ENCODE assay signal across 19 cellular contexts in the genomic region with DNA sequence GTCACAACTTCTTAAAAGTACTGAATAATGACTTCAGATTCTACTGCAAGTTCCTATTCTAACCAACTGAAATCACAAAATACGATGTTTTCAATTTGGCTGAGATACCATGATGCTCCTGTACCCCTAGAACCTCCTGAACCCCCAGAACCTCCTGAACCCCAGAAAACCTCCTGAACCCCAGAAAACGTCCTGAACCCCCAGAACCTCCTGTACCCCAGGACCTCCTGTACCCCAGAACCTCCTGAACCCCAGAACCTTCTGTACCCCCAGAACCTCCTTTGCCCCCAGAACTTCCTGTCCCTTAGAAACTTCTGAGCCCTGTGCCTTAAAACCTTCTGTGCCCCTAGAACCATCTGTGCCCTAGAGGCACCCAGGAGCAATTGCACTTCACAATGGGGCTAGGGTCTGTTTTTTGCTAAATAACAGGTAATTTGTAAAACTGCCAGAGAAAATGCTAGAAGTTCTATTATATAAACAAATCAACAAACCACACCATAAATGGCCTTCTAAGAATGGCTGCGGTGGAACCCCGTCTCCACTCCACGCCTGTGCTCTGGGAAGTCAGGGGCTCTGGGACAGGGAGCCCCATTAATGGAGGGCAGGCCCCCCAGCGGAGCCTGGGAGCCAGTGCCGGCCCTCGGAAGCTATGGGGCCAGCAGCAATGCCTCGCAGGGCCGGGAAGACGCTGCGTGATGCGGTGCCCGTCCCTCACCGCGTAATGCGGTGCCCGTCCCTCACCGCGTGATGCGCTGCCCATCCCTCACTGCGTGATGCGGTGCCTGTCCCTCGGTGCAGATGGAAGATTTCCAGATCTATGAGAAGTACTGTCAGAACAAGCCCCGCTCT. TPM values are rescaled to one million over a fixed set of nuclear protein-coding genes. Genes with fewer than 3 reads are reported as not detected.
A peak's percentile ranks its signal among the peaks of the same experiment; 100 is the strongest.
DNase-seq lines count a peak whose midpoint lies in the region; ATAC-seq, FAIRE-seq and TF ChIP-seq lines count a peak whose summit lies in the region.
"Had no signal": no experiment of that assay in that cellular context is flagged by ENCODE, and none has a peak within 500 bp of the region (broad histone marks: within the 10 kb centered on the region; RNA-seq: fewer than 3 reads in every experiment).

No MANE protein-coding gene starts in this region.

- DNase-seq in HepG2 (ENCODE audit: low spot score) (no peak), right lobe of liver (no peak), iPS-NIHi11 (ENCODE audit: low spot score) (peak; percentile 62), urothelium cell line (ENCODE audit: low spot score) (no peak), adrenal gland (no peak)
- DNase-seq: activated CD4-positive, alpha-beta T cell treated with anti-CD3 and anti-CD28 coated beads, Interleukin-2, amount 50 U/mL, for 4 hours; activated naive CD8-positive, alpha-beta T cell treated with anti-CD3 and anti-CD28 coated beads, Interleukin-2, amount 10 ng/mL, durations not matched to agents 7 days and 5 days; activated T-cell treated with anti-CD3 and anti-CD28 coated beads, Interleukin-2, amount 50 U/mL, for 4 hours; kidney glomerular epithelial cell; NCI-H1694 treated with DMSO at 0.1 percent for 48 hours; NCI-H510A treated with DMSO at 0.1 percent for 48 hours; ovary; stimulated activated naive CD8-positive, alpha-beta T cell treated with anti-CD3 and anti-CD28 coated beads, Interleukin-15, Interleukin-2, amounts not matched to agents 100 U/mL and 50 U/mL, for 24 hours had no signal

- H3K36me3 ChIP-seq in HepG2 (replicated peaks in 1 of 2; ENCODE audit: control insufficient read depth in 1 of 2, insufficient read depth in 2 of 2, low read length in 2 of 2) (peaks cover 7 to 22% of the 10 kb centered on the region in 2 experiments; a peak in 4 of 5 replicates), right lobe of liver (peaks cover 0 to 7% (median 0%) of the 10 kb centered on the region in 4 donors), adrenal gland (replicated peaks in 1 of 2) (no peaks in the 10 kb centered on the region)
- H3K36me3 ChIP-seq: ovary had no signal

- FAIRE-seq in HepG2 (lab: Jason Lieb, UNC) (no peak), urothelium cell line (lab: Jason Lieb, UNC) (peak; percentile 37)
- FAIRE-seq: colon had no signal

- H3K27ac ChIP-seq in HepG2 (ENCODE audit: extremely low read length, insufficient read depth, low read length), result no peak overlapping the region
- no peak overlapping the region for H3K27ac ChIP-seq in right lobe of liver
- no peak overlapping the region for H3K27ac ChIP-seq in adrenal gland
- H3K27ac ChIP-seq: ovary, SK-N-MC had no signal

- 94% methylated on average over 8 of the region's 25 CpGs for WGBS in HepG2 (ENCODE audit: low lambda C conversion rate)
- WGBS in right lobe of liver (ENCODE audit: insufficient coverage, low coverage, low lambda C conversion rate, missing lambda C conversion rate), result 80% methylated on average over 5 of the region's 25 CpGs
- WGBS in adrenal gland, 4 donors, result 87 to 95% (median 91%) methylated on average over 10 to 25 of the region's 25 CpGs

- POLR2A ChIA-PET in HepG2 (lab: Yijun Ruan, JAX), result no interaction called here

- H3K4me3 ChIP-seq in HepG2 (replicated peaks in 1 of 3; ENCODE audit: insufficient read depth in 1 of 3, low read depth in 2 of 3, low read length in 3 of 3), result no peak overlapping the region
- no peak overlapping the region for H3K4me3 ChIP-seq in right lobe of liver
- H3K4me3 ChIP-seq in adrenal gland, result no peak overlapping the region
- H3K4me3 ChIP-seq: mucosa of descending colon, ovary, SK-N-MC had no signal

- no peak for TF ChIP-seq RAD21 in HepG2 (CRISPR knock-in tag; IDR thresholded peaks at IDR 0.05)

- H3K4me1 Mint-ChIP-seq in brain, result peaks cover 11% of the 10 kb centered on the region
- H3K4me1 Mint-ChIP-seq: activated naive CD8-positive, alpha-beta T cell treated with anti-CD3 and anti-CD28 coated beads, Interleukin-2, amount 10 ng/mL, durations not matched to agents 7 days and 5 days had no signal

- peak overlapping the region in 4 of 5 experiments; percentile 60 to 93 (median 80) for H3K27ac Mint-ChIP-seq in brain
- H3K27ac Mint-ChIP-seq: activated naive CD8-positive, alpha-beta T cell treated with anti-CD3 and anti-CD28 coated beads, Interleukin-2, amount 10 ng/mL, durations not matched to agents 7 days and 5 days had no signal

- TF ChIP-seq EP300 in HepG2 (IDR thresholded peaks at IDR 0.05; ENCODE audit: low read depth in 2 of 2, low read length in 2 of 2) (no peak), HepG2 (CRISPR knock-in tag; IDR thresholded peaks at IDR 0.05; ENCODE audit: borderline replicate concordance) (no peak)

- BruUV-seq in HepG2 (replicated peaks; lab: Mats Ljungman, UMichigan), result no TSS peak

- in situ Hi-C loops in HepG2 (cut with HindIII; ENCODE audit: extremely low pct_ligation_motif_present, low pct_unique_long_range_greater_than_20kb), result no loop called here

- H3K27me3 ChIP-seq in HepG2 (ENCODE audit: control insufficient read depth in 1 of 2, insufficient read depth in 2 of 2, low read length in 2 of 2) (no peaks in the 10 kb centered on the region), right lobe of liver (no peaks in the 10 kb centered on the region), adrenal gland (no peaks in the 10 kb centered on the region)
- H3K27me3 ChIP-seq: ovary had no signal

- H3K36me3 Mint-ChIP-seq in brain, result peaks cover 39% of the 10 kb centered on the region
- H3K36me3 Mint-ChIP-seq: activated naive CD8-positive, alpha-beta T cell treated with anti-CD3 and anti-CD28 coated beads, Interleukin-2, amount 10 ng/mL, durations not matched to agents 7 days and 5 days had no signal

- H3K9me3 ChIP-seq in HepG2 (ENCODE audit: low read length) (no peaks in the 10 kb centered on the region), right lobe of liver (no peaks in the 10 kb centered on the region), adrenal gland (replicated peaks in 1 of 3) (no peaks in the 10 kb centered on the region)
- H3K9me3 ChIP-seq: mucosa of descending colon, ovary had no signal

- TF ChIP-seq POLR2A in HepG2 (IDR thresholded peaks at IDR 0.05; ENCODE audit: insufficient read depth in 1 of 2, low read depth in 2 of 2, low read length in 2 of 2) (no peak), right lobe of liver (IDR thresholded peaks at IDR 0.05) (no peak), adrenal gland (IDR thresholded peaks at IDR 0.05) (no peak)

- H3K27me3 Mint-ChIP-seq in brain, result no peaks in the 10 kb centered on the region
- H3K27me3 Mint-ChIP-seq: activated naive CD8-positive, alpha-beta T cell treated with anti-CD3 and anti-CD28 coated beads, Interleukin-2, amount 10 ng/mL, durations not matched to agents 7 days and 5 days had no signal

- CTCF ChIA-PET in HepG2 (lab: Yijun Ruan, JAX; ENCODE audit: low intra/inter-chr PET ratio, low total read pairs), result no interaction called here

- ATAC-seq in HepG2 (peak; percentile 13; the same call in 1 of the 3 replicates), right lobe of liver (no peak), HG02763 (IDR thresholded peaks at IDR 0.05; ENCODE audit: unreplicated experiment) (no peak), GM19035 (IDR thresholded peaks at IDR 0.05; ENCODE audit: unreplicated experiment) (no peak)
- ATAC-seq: activated T-cell treated with anti-CD3 and anti-CD28 coated beads, Interleukin-2, amount 50 U/mL, for 4 hours; stimulated activated naive CD8-positive, alpha-beta T cell treated with anti-CD3 and anti-CD28 coated beads, Interleukin-15, Interleukin-2, amounts not matched to agents 100 U/mL and 50 U/mL, for 24 hours had no signal

- H3K9me3 Mint-ChIP-seq in brain, result no peaks in the 10 kb centered on the region
- H3K9me3 Mint-ChIP-seq: activated naive CD8-positive, alpha-beta T cell treated with anti-CD3 and anti-CD28 coated beads, Interleukin-2, amount 10 ng/mL, durations not matched to agents 7 days and 5 days; activated T-cell treated with anti-CD3 and anti-CD28 coated beads, Interleukin-2, amount 50 U/mL, for 4 hours had no signal

- H3K4me2 ChIP-seq in HepG2 (ENCODE audit: low read depth, low read length), result no peak overlapping the region

- H3K4me3 Mint-ChIP-seq in brain, result no peak overlapping the region
- H3K4me3 Mint-ChIP-seq: activated naive CD8-positive, alpha-beta T cell treated with anti-CD3 and anti-CD28 coated beads, Interleukin-2, amount 10 ng/mL, durations not matched to agents 7 days and 5 days; activated T-cell treated with anti-CD3 and anti-CD28 coated beads, Interleukin-2, amount 50 U/mL, for 4 hours had no signal

- no peaks in the 10 kb centered on the region for H3K4me1 ChIP-seq in HepG2 (ENCODE audit: insufficient read depth, low read length)
- H3K4me1 ChIP-seq in right lobe of liver, result no peaks in the 10 kb centered on the region
- H3K4me1 ChIP-seq in adrenal gland (replicated peaks in 1 of 2), result no peaks in the 10 kb centered on the region

- TF ChIP-seq CTCF in HepG2 (CRISPR knock-in tag; IDR thresholded peaks at IDR 0.05) (no peak), right lobe of liver (IDR thresholded peaks at IDR 0.05) (no peak), brain (conservative IDR thresholded peaks at IDR 0.05) (no peak), adrenal gland (IDR thresholded peaks at IDR 0.05) (no peak)

- H3K79me2 ChIP-seq in HepG2 (ENCODE audit: insufficient read depth, low read length), result no peaks in the 10 kb centered on the region

- intact Hi-C loops in HepG2 (cut with micrococcal nuclease; ENCODE audit: unreplicated experiment) (no loop called here), right lobe of liver (cut with DNase I) (no loop called here), adrenal gland (cut with DNase I) (no loop called here)

- H3K9ac ChIP-seq in HepG2 (ENCODE audit: insufficient read depth, low read depth, low read length), result no peak overlapping the region

- H4K20me1 ChIP-seq in HepG2 (ENCODE audit: insufficient read depth, low read length), result no peaks in the 10 kb centered on the region

- H2AFZ ChIP-seq in HepG2 (ENCODE audit: low read length), result no peak overlapping the region

RNA-seq across cellular contexts. Expression of a gene that starts 21.3 kb away (rescaled TPM):
- 7.2 and 12.6 TPM in 2 replicates for total RNA-seq in HepG2 (2016; rRNA removed; fragmentation: Illumina TruSeq; extraction: Trizol)
- 0.61 and 0.71 TPM in 2 replicates for total RNA-seq in HepG2 (2016; cell fraction: cytosol; rRNA removed; fragmentation: Illumina TruSeq; extraction: Trizol; ENCODE audit: low read depth)
- 6.7 and 12.9 TPM in 2 replicates for total RNA-seq in HepG2 (2016; cell fraction: insoluble cytoplasmic fraction; rRNA removed; fragmentation: Illumina TruSeq; extraction: Trizol)
- 1.9 and 2.2 TPM in 2 replicates for total RNA-seq in HepG2 (2016; cell fraction: membrane; rRNA removed; fragmentation: Illumina TruSeq; extraction: Trizol)
- total RNA-seq in HepG2 (2016; cell fraction: nucleus; rRNA removed; fragmentation: Illumina TruSeq; extraction: Trizol), result 10.3 and 10.6 TPM in 2 replicates
- polyA plus RNA-seq in HepG2 (2011; rRNA removed), result 26.5 and 39.9 TPM in 2 replicates
- 21.7 and 26.2 TPM in 2 replicates for polyA plus RNA-seq in HepG2 (2011; cell fraction: cytosol; rRNA removed)
- polyA plus RNA-seq in HepG2 (2011; cell fraction: nucleus; rRNA removed), result 105 and 121 TPM in 2 replicates
- polyA plus RNA-seq in HepG2 (2012), result 45.9 and 52.4 TPM in 2 replicates
- 0.51 and 0.52 TPM in 2 replicates for polyA plus RNA-seq in HepG2 (2016; cell fraction: cytosol; fragmentation: Illumina TruSeq; extraction: Trizol; ENCODE audit: low read depth)
- 7.0 and 7.3 TPM in 2 replicates for polyA plus RNA-seq in HepG2 (2016; cell fraction: insoluble cytoplasmic fraction; fragmentation: Illumina TruSeq; extraction: Trizol; ENCODE audit: low read depth)
- 1.1 and 1.6 TPM in 2 replicates for polyA plus RNA-seq in HepG2 (2016; cell fraction: membrane; fragmentation: Illumina TruSeq; extraction: Trizol; ENCODE audit: low read depth)
- 23.6 and 26.7 TPM in 2 replicates for polyA plus RNA-seq in HepG2 (2016; cell fraction: nucleus; fragmentation: Illumina TruSeq; extraction: Trizol; ENCODE audit: insufficient read depth, low read depth)
- polyA minus RNA-seq in HepG2 (2011; rRNA and poly(A)+ RNA removed; ENCODE audit: low replicate concordance), result 43.0 TPM in 1 of 2 replicates, not detected in the other
- 8.7 and 12.9 TPM in 2 replicates for polyA minus RNA-seq in HepG2 (2011; cell fraction: cytosol; rRNA and poly(A)+ RNA removed)
- polyA minus RNA-seq in HepG2 (2011; cell fraction: nucleus; rRNA and poly(A)+ RNA removed), result 14.7 and 15.7 TPM in 2 replicates
- 100 to 1,000 TPM in 2 of 6 experiments, 10 to 100 TPM in 4; 42.9 to 147 (median 84.2) TPM for total RNA-seq in right lobe of liver
- 0.25 TPM for polyA plus RNA-seq in brain (ENCODE audit: insufficient read depth, low read depth, low replicate concordance)
- under 1 TPM in 1 of 8 donors, not detected in 7; 0.61 TPM for total RNA-seq in adrenal gland
- polyA plus RNA-seq in adrenal gland, result under 1 TPM; 0.05 to 0.10 (median 0.08) TPM

RNA-seq across cellular contexts. Expression of a gene that starts 38.3 kb away (rescaled TPM):
- total RNA-seq in HepG2 (2016; rRNA removed; fragmentation: Illumina TruSeq; extraction: Trizol) (19.9 and 58.4 TPM in 2 replicates), right lobe of liver (100 to 1,000 TPM; 108 to 157 (median 132) TPM), adrenal gland (10 to 100 TPM in 6 of 8 donors, 1 to 10 TPM in 2; 4.4 to 54.4 (median 12.6) TPM)
- 11.2 and 12.3 TPM in 2 replicates for total RNA-seq in HepG2 (2016; cell fraction: cytosol; rRNA removed; fragmentation: Illumina TruSeq; extraction: Trizol; ENCODE audit: low read depth)
- 18.9 and 61.6 TPM in 2 replicates for total RNA-seq in HepG2 (2016; cell fraction: insoluble cytoplasmic fraction; rRNA removed; fragmentation: Illumina TruSeq; extraction: Trizol)
- total RNA-seq in HepG2 (2016; cell fraction: membrane; rRNA removed; fragmentation: Illumina TruSeq; extraction: Trizol), result 12.7 and 13.1 TPM in 2 replicates
- 43.8 and 53.5 TPM in 2 replicates for total RNA-seq in HepG2 (2016; cell fraction: nucleus; rRNA removed; fragmentation: Illumina TruSeq; extraction: Trizol)
- polyA plus RNA-seq in HepG2 (2011; rRNA removed) (237 and 317 TPM in 2 replicates), brain (ENCODE audit: insufficient read depth, low read depth, low replicate concordance) (0.46 TPM), adrenal gland (10 to 100 TPM in 2 of 3 donors, 1 to 10 TPM in 1; 6.1 to 81.8 (median 48.3) TPM)
- 277 and 280 TPM in 2 replicates for polyA plus RNA-seq in HepG2 (2011; cell fraction: cytosol; rRNA removed)
- polyA plus RNA-seq in HepG2 (2011; cell fraction: nucleus; rRNA removed), result 231 and 240 TPM in 2 replicates
- polyA plus RNA-seq in HepG2 (2012), result 150 and 219 TPM in 2 replicates
- polyA plus RNA-seq in HepG2 (2016; cell fraction: cytosol; fragmentation: Illumina TruSeq; extraction: Trizol; ENCODE audit: low read depth), result 11.6 and 13.0 TPM in 2 replicates
- polyA plus RNA-seq in HepG2 (2016; cell fraction: insoluble cytoplasmic fraction; fragmentation: Illumina TruSeq; extraction: Trizol; ENCODE audit: low read depth), result 18.4 and 19.4 TPM in 2 replicates
- polyA plus RNA-seq in HepG2 (2016; cell fraction: membrane; fragmentation: Illumina TruSeq; extraction: Trizol; ENCODE audit: low read depth), result 10.3 and 10.6 TPM in 2 replicates
- polyA plus RNA-seq in HepG2 (2016; cell fraction: nucleus; fragmentation: Illumina TruSeq; extraction: Trizol; ENCODE audit: insufficient read depth, low read depth), result 82.4 and 83.6 TPM in 2 replicates
- polyA minus RNA-seq in HepG2 (2011; rRNA and poly(A)+ RNA removed; ENCODE audit: low replicate concordance), result 117 TPM in 1 of 2 replicates, not detected in the other
- polyA minus RNA-seq in HepG2 (2011; cell fraction: cytosol; rRNA and poly(A)+ RNA removed), result 61.5 and 79.5 TPM in 2 replicates
- 44.3 and 53.6 TPM in 2 replicates for polyA minus RNA-seq in HepG2 (2011; cell fraction: nucleus; rRNA and poly(A)+ RNA removed)
- total RNA-seq: activated naive CD8-positive, alpha-beta T cell treated with anti-CD3 and anti-CD28 coated beads, Interleukin-2, amount 10 ng/mL, durations not matched to agents 7 days and 5 days; activated T-cell treated with anti-CD3 and anti-CD28 coated beads, Interleukin-2, amount 50 U/mL, for 4 hours had no signal
